In the genomic region with DNA sequence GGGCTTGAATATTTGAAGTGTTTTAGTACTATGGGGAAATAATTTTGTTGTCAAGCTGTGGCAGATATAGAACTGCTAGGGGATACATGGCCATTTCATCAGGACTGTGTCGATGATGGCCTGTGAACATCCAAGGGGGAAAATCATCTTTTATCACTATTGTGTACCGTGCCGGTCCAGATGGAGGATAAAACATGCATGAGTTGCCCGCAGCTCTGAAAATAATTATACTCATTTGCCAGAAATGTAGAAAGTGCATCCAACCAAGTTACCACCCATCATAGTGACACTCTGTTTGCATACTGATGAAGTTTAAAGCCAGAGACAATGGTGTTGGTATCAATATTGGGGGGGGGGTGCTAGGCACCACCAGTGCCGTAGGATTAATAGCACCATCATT, we compare ENCODE assay signal across 29 cellular contexts.
"Had no signal": no experiment of that assay in that cellular context is flagged by ENCODE, and none has a peak within 500 bp of the region (broad histone marks: within the 10 kb centered on the region; RNA-seq: fewer than 3 reads in every experiment).

No MANE protein-coding gene starts in this region.

- H3K36me3 ChIP-seq: colonic mucosa, esophagus squamous epithelium, heart right ventricle, left lung, sigmoid colon, thoracic aorta, tibial nerve, upper lobe of left lung had no signal

- H3K4me3 Mint-ChIP-seq: dendritic cell treated with granulocyte-macrophage colony-stimulating factor and Interleukin-4, amounts not matched to agents 40 ng/mL and 50 ng/mL, for 4 days; mesothelial cell of epicardium; naive B cell; natural killer cell treated with Interleukin-12 subunit alpha and Interleukin-12 subunit beta and Interleukin-15 and Interleukin-18, amount 100 ng/mL, for 72 hours; stimulated activated naive B cell treated with anti-CD40 and anti-IgM and Interleukin-4, amounts not matched to agents 10 μg/mL and 1 μg/mL and 100 μg/mL, for 72 hours; stimulated activated naive CD8-positive, alpha-beta T cell treated with anti-CD3 and anti-CD28 coated beads, Interleukin-15, Interleukin-2, amounts not matched to agents 100 ng/mL and 50 ng/mL, for 24 hours had no signal

- DNase-seq: colonic mucosa; effector CD8-positive, alpha-beta T cell; esophagus squamous epithelium; foreskin melanocyte; glutamatergic neuron; heart right ventricle; hippocampal formation; left cardiac atrium; left lung; mesenchymal stem cell; mucosa of descending colon; naive B cell; nucleus accumbens; psoas muscle; right cardiac atrium; sigmoid colon; stimulated activated CD4-positive, alpha-beta T cell treated with anti-CD3 and anti-CD28 coated beads, Interleukin-2, amount 100 ng/mL, for 24 hours; stimulated activated CD4-positive, alpha-beta T cell treated with anti-CD3 and anti-CD28 coated beads, Interleukin-4, amount 100 ng/mL, for 4 hours; stimulated activated naive B cell treated with anti-CD40 and anti-IgM and Interleukin-4, amounts not matched to agents 10 μg/mL and 1 μg/mL and 100 μg/mL, for 72 hours; upper lobe of left lung had no signal

- H3K4me1 Mint-ChIP-seq: naive B cell; stimulated activated naive B cell treated with anti-CD40 and anti-IgM and Interleukin-4, amounts not matched to agents 10 μg/mL and 1 μg/mL and 100 μg/mL, for 72 hours had no signal

- H3K9me3 ChIP-seq: colonic mucosa, esophagus squamous epithelium, heart right ventricle, left lung, mucosa of descending colon, psoas muscle, sigmoid colon, thoracic aorta, tibial nerve, upper lobe of left lung had no signal

- H3K27ac ChIP-seq: colonic mucosa, esophagus squamous epithelium, heart right ventricle, left lung, psoas muscle, sigmoid colon, thoracic aorta, upper lobe of left lung had no signal

- H3K27ac Mint-ChIP-seq: dendritic cell treated with granulocyte-macrophage colony-stimulating factor and Interleukin-4, amounts not matched to agents 40 ng/mL and 50 ng/mL, for 4 days; naive B cell; natural killer cell treated with Interleukin-12 subunit alpha and Interleukin-12 subunit beta and Interleukin-15 and Interleukin-18, amount 100 ng/mL, for 72 hours; stimulated activated naive B cell treated with anti-CD40 and anti-IgM and Interleukin-4, amounts not matched to agents 10 μg/mL and 1 μg/mL and 100 μg/mL, for 72 hours; stimulated activated naive CD8-positive, alpha-beta T cell treated with anti-CD3 and anti-CD28 coated beads, Interleukin-15, Interleukin-2, amounts not matched to agents 100 ng/mL and 50 ng/mL, for 24 hours had no signal

- H3K4me3 ChIP-seq: colonic mucosa, esophagus squamous epithelium, heart right ventricle, left lung, mucosa of descending colon, psoas muscle, sigmoid colon, thoracic aorta, tibial nerve, upper lobe of left lung had no signal

- H3K9me3 Mint-ChIP-seq: dendritic cell treated with granulocyte-macrophage colony-stimulating factor and Interleukin-4, amounts not matched to agents 40 ng/mL and 50 ng/mL, for 4 days; natural killer cell treated with Interleukin-12 subunit alpha and Interleukin-12 subunit beta and Interleukin-15 and Interleukin-18, amount 100 ng/mL, for 72 hours; stimulated activated naive B cell treated with anti-CD40 and anti-IgM and Interleukin-4, amounts not matched to agents 10 μg/mL and 1 μg/mL and 100 μg/mL, for 72 hours; stimulated activated naive CD8-positive, alpha-beta T cell treated with anti-CD3 and anti-CD28 coated beads, Interleukin-15, Interleukin-2, amounts not matched to agents 100 ng/mL and 50 ng/mL, for 24 hours had no signal

- H3K36me3 Mint-ChIP-seq: mesothelial cell of epicardium; naive B cell; natural killer cell treated with Interleukin-12 subunit alpha and Interleukin-12 subunit beta and Interleukin-15 and Interleukin-18, amount 100 ng/mL, for 72 hours; stimulated activated naive B cell treated with anti-CD40 and anti-IgM and Interleukin-4, amounts not matched to agents 10 μg/mL and 1 μg/mL and 100 μg/mL, for 72 hours had no signal

- FAIRE-seq: endothelial cell of umbilical vein, islet of Langerhans, urothelium cell line had no signal
